20 cellular contexts compared by ENCODE assay signal in genomic region chr20:58790440-58790839, GRCh38.
DNase-seq lines count a peak whose midpoint lies in the region; ATAC-seq, FAIRE-seq and TF ChIP-seq lines count a peak whose summit lies in the region.
"Had no signal": no experiment of that assay in that cellular context is flagged by ENCODE, and none has a peak within 500 bp of the region (broad histone marks: within the 10 kb centered on the region; RNA-seq: fewer than 3 reads in every experiment).

No MANE protein-coding gene starts in this region.

- DNase-seq in NCI-H1092 treated with DMSO at 0.1 percent for 48 hours (lab: John Stamatoyannopoulos, UW) (peak; percentile 2), NCI-H1092 (lab: John Stamatoyannopoulos, UW) (no peak), GOT3 (lab: John Stamatoyannopoulos, UW) (peak; percentile 55), memory B cell (ENCODE audit: low spot score in 2 of 2) (no peak), frontal cortex (ENCODE audit: low spot score in 2 of 2) (no peak), NCI-H187 treated with DMSO at 0.1 percent for 48 hours (lab: John Stamatoyannopoulos, UW) (no peak), nephron progenitor cell (no peak)
- DNase-seq: activated CD8-positive, alpha-beta memory T cell treated with anti-CD3 and anti-CD28 coated beads, Interleukin-2, amount 10 ng/mL, durations not matched to agents 7 days and 5 days; effector CD4-positive, alpha-beta T cell; Kasumi-1; left lung; NCI-H1694; NCI-H510A; retina; stimulated activated naive CD4-positive, alpha-beta T cell; trophoblast cell had no signal

- H3K4me3 Mint-ChIP-seq in memory B cell: peak overlapping the region; percentile 21
- H3K4me3 Mint-ChIP-seq in nephron progenitor cell: no peak overlapping the region
- H3K4me3 Mint-ChIP-seq: activated CD8-positive, alpha-beta memory T cell treated with anti-CD3 and anti-CD28 coated beads, Interleukin-2, amount 10 ng/mL, durations not matched to agents 7 days and 5 days; T-helper 2 cell treated with Interferon-gamma antibody and Interleukin-4, amounts not matched to agents 5 μg/mL and 100 μg/mL, for 36 hours had no signal

- H3K4me1 ChIP-seq in OCI-LY3 (ENCODE audit: low read length): no peaks in the 10 kb centered on the region
- H3K4me1 ChIP-seq: left lung had no signal

- TF ChIP-seq CTCF in OCI-LY3 (IDR thresholded peaks at IDR 0.05; ENCODE audit: low read depth, low read length) (no peak), nephron progenitor cell (IDR thresholded peaks at IDR 0.05) (no peak)

- H3K9ac ChIP-seq in OCI-LY3 (ENCODE audit: low read length): no peak overlapping the region

- H3K9me3 Mint-ChIP-seq in memory B cell (no peaks in the 10 kb centered on the region), nephron progenitor cell (no peaks in the 10 kb centered on the region)
- H3K9me3 Mint-ChIP-seq: T-helper 2 cell treated with Interferon-gamma antibody and Interleukin-4, amounts not matched to agents 5 μg/mL and 100 μg/mL, for 36 hours had no signal

- no peak overlapping the region for H3K27ac ChIP-seq in OCI-LY3 (ENCODE audit: low read length)
- H3K27ac ChIP-seq: left lung had no signal

- H4K20me1 ChIP-seq in OCI-LY3 (ENCODE audit: insufficient read depth, low read length): no peaks in the 10 kb centered on the region

- no peak overlapping the region for H3K4me3 ChIP-seq in OCI-LY3 (ENCODE audit: low read length)
- H3K4me3 ChIP-seq: left lung had no signal

- H3K4me1 Mint-ChIP-seq in memory B cell (no peaks in the 10 kb centered on the region), nephron progenitor cell (peaks cover 18% of the 10 kb centered on the region)
- H3K4me1 Mint-ChIP-seq: activated CD8-positive, alpha-beta memory T cell treated with anti-CD3 and anti-CD28 coated beads, Interleukin-2, amount 10 ng/mL, durations not matched to agents 7 days and 5 days had no signal

- H3K27ac Mint-ChIP-seq in memory B cell: no peak overlapping the region
- no peak overlapping the region for H3K27ac Mint-ChIP-seq in nephron progenitor cell
- H3K27ac Mint-ChIP-seq: activated CD8-positive, alpha-beta memory T cell treated with anti-CD3 and anti-CD28 coated beads, Interleukin-2, amount 10 ng/mL, durations not matched to agents 7 days and 5 days; T-helper 2 cell treated with Interferon-gamma antibody and Interleukin-4, amounts not matched to agents 5 μg/mL and 100 μg/mL, for 36 hours had no signal

- H2AFZ ChIP-seq in OCI-LY3 (ENCODE audit: low read depth, low read length): no peak overlapping the region

- H3K79me2 ChIP-seq in OCI-LY3 (ENCODE audit: low read length): no peaks in the 10 kb centered on the region

- H3K4me2 ChIP-seq in OCI-LY3 (ENCODE audit: low read length): peak overlapping the region; percentile 9; the same call in 1 of the 2 replicates

- no peaks in the 10 kb centered on the region for H3K36me3 Mint-ChIP-seq in memory B cell
- no peaks in the 10 kb centered on the region for H3K36me3 Mint-ChIP-seq in nephron progenitor cell (ENCODE audit: low read depth)
- H3K36me3 Mint-ChIP-seq: activated CD8-positive, alpha-beta memory T cell treated with anti-CD3 and anti-CD28 coated beads, Interleukin-2, amount 10 ng/mL, durations not matched to agents 7 days and 5 days had no signal

- H3K36me3 ChIP-seq in OCI-LY3 (replicated peaks; ENCODE audit: low read depth, low read length): no peaks in the 10 kb centered on the region
- H3K36me3 ChIP-seq: left lung had no signal

- H3K27me3 Mint-ChIP-seq in memory B cell (peaks cover 18% of the 10 kb centered on the region), nephron progenitor cell (ENCODE audit: low read depth, poor library complexity) (peaks cover 19% of the 10 kb centered on the region)

- peaks cover 55% of the 10 kb centered on the region for H3K27me3 ChIP-seq in OCI-LY3 (ENCODE audit: low read depth, low read length)

- no peaks in the 10 kb centered on the region for H3K9me3 ChIP-seq in OCI-LY3 (ENCODE audit: insufficient read depth, low read length)
- H3K9me3 ChIP-seq: left lung had no signal

- ATAC-seq in memory B cell (ENCODE audit: low read depth): peak; percentile 63
- ATAC-seq: activated CD4-positive, CD25-positive, alpha-beta regulatory T cell treated with anti-CD3 and anti-CD28 coated beads, Interleukin-2, amount 50 U/mL, for 24 hours; activated CD8-positive, alpha-beta memory T cell treated with anti-CD3 and anti-CD28 coated beads, Interleukin-2, amount 10 ng/mL, durations not matched to agents 7 days and 5 days; left lung had no signal

- FAIRE-seq in frontal cortex (lab: Jason Lieb, UNC): no peak
- FAIRE-seq: A204.1 had no signal

Comparison
In these comparisons a context has a peak if more than half of its experiments do, and no peak if none do; other contexts are left out.
1. DNase-seq: peak in NCI-H1092 treated with DMSO at 0.1 percent for 48 hours (single experiment) and GOT3 (single experiment); none in NCI-H1092 (single experiment), memory B cell (0 of 2), frontal cortex (0 of 2), NCI-H187 treated with DMSO at 0.1 percent for 48 hours (single experiment) and nephron progenitor cell (single experiment).